Comparison of ENCODE assay signal across 21 cellular contexts in the genomic region with DNA sequence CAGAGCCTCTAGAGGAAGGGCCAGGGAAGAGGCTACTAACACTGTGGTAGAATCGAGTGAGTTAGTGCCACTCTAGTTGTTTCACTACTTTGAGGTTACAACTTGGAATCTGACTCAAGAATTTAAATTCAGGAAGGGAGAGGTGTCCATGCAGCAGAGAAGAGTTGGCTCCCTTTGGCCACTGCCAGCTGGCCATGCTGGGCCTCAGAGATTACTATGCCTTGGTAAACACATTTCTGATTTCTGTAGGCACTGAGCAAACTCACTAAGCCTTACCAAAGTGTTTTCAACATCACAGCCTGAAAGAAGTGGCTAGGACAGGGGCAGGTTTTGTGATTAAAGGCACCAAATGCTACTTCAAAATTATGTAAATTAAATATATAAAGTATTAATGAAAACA.
DNase-seq lines count a peak whose midpoint lies in the region; ATAC-seq, FAIRE-seq and TF ChIP-seq lines count a peak whose summit lies in the region.
"Had no signal": no experiment of that assay in that cellular context is flagged by ENCODE, and none has a peak within 500 bp of the region (broad histone marks: within the 10 kb centered on the region; RNA-seq: fewer than 3 reads in every experiment).

No MANE protein-coding gene starts in this region.

- no peak for TF ChIP-seq CTCF in RWPE2 (IDR thresholded peaks at IDR 0.05; ENCODE audit: poor library complexity, severe bottlenecking)
- no peak for TF ChIP-seq CTCF in stomach (IDR thresholded peaks at IDR 0.05)
- TF ChIP-seq CTCF in D721Med (IDR thresholded peaks at IDR 0.05; ENCODE audit: insufficient read depth, missing control alignments): no peak

- ATAC-seq in RWPE2 (ENCODE audit: low read depth) (peak; percentile 20; the same call in 1 of the 3 replicates), HG02973 (IDR thresholded peaks at IDR 0.05; ENCODE audit: unreplicated experiment) (no peak)
- ATAC-seq: GM12878 had no signal

- FAIRE-seq in D721Med (lab: Jason Lieb, UNC): no peak
- FAIRE-seq: A204.1, GM12878, GM12892, GM18507, GM19239 had no signal

- no peaks in the 10 kb centered on the region for H3K9me3 ChIP-seq in RWPE2 (ENCODE audit: severe bottlenecking)
- H3K9me3 ChIP-seq in stomach: no peaks in the 10 kb centered on the region
- H3K9me3 ChIP-seq: BE2C, BLaER1 had no signal

- DNase-seq in RWPE2 (ENCODE audit: low spot score) (no peak), cerebellum (ENCODE audit: low spot score) (peak; percentile 64), stomach (peak; percentile 44), NCI-H774 (lab: John Stamatoyannopoulos, UW) (no peak), D721Med (ENCODE audit: insufficient read length, low spot score) (no peak)
- DNase-seq: 8988T; ACHN; BE2C; CD4-positive, alpha-beta memory T cell; CD4-positive, CD25-positive, alpha-beta regulatory T cell; CD8-positive, alpha-beta memory T cell; COR-L47; DMS79 treated with DMSO at 0.1 percent for 48 hours; GDM1 had no signal

- intact Hi-C loops in stomach (cut with DNase I; ENCODE audit: low total_unique reads): no loop called here

- H3K4me3 ChIP-seq in RWPE2 (ENCODE audit: severe bottlenecking) (no peak overlapping the region), stomach (no peak overlapping the region)
- H3K4me3 ChIP-seq: BLaER1, GM12878 had no signal

- no peak for TF ChIP-seq POLR2A in stomach (IDR thresholded peaks at IDR 0.05)

- H3K36me3 ChIP-seq in RWPE2 (ENCODE audit: low read depth) (peaks cover 14% of the 10 kb centered on the region), stomach (no peaks in the 10 kb centered on the region)
- H3K36me3 ChIP-seq: BE2C, BLaER1 had no signal

- H3K4me1 ChIP-seq in RWPE2 (ENCODE audit: insufficient read depth, poor library complexity, severe bottlenecking): peaks cover 3% of the 10 kb centered on the region
- H3K4me1 ChIP-seq in stomach: peaks cover 0 to 19% (median under 1%) of the 10 kb centered on the region in 4 donors
- H3K4me1 ChIP-seq: BE2C, BLaER1 had no signal

- no peak overlapping the region for H3K27ac ChIP-seq in RWPE2 (ENCODE audit: poor library complexity, severe bottlenecking)
- no peak overlapping the region for H3K27ac ChIP-seq in stomach
- H3K27ac ChIP-seq: BLaER1 had no signal

- H3K27me3 ChIP-seq in RWPE2 (ENCODE audit: insufficient read depth, poor library complexity, severe bottlenecking): no peaks in the 10 kb centered on the region
- H3K27me3 ChIP-seq in stomach: no peaks in the 10 kb centered on the region
- H3K27me3 ChIP-seq: BE2C, BLaER1 had no signal

- TF ChIP-seq EP300 in stomach (IDR thresholded peaks at IDR 0.05): no peak

- 89 to 95% (median 90%) methylated on average over 1 of the region's 1 CpG for WGBS in stomach, 5 donors

Comparison
In these comparisons a context has a peak if more than half of its experiments do, and no peak if none do; other contexts are left out.
1. DNase-seq: peak in cerebellum (single experiment) and stomach (single experiment); none in RWPE2 (single experiment), NCI-H774 (single experiment) and D721Med (single experiment).